In genomic region chr3:11200679-11200952, GRCh38 we compare ENCODE assay signal across 1 cellular context.
TF ChIP-seq lines count a peak whose summit lies in the region.

No MANE protein-coding gene starts in this region.

TF ChIP-seq in endothelial cell of umbilical vein, 7 proteins besides CTCF, POLR2A, EP300 and RAD21 (continued from another document):
- TF ChIP-seq EZH2 (IDR thresholded peaks at IDR 0.05; ENCODE audit: borderline replicate concordance, low read depth, low read length, severe bottlenecking), result no peak
- peak; percentile 83 for TF ChIP-seq FOS (IDR thresholded peaks at IDR 0.05; ENCODE audit: borderline replicate concordance, insufficient read depth, low read length)
- peak; percentile 97 for TF ChIP-seq JUN (IDR thresholded peaks at IDR 0.05; ENCODE audit: borderline replicate concordance, insufficient read depth, insufficient read length, low read depth)
- TF ChIP-seq GATA2 (IDR thresholded peaks at IDR 0.05; ENCODE audit: insufficient read depth, insufficient read length, low read depth, low read length), result peak; percentile 32
- TF ChIP-seq, protein P1, sequence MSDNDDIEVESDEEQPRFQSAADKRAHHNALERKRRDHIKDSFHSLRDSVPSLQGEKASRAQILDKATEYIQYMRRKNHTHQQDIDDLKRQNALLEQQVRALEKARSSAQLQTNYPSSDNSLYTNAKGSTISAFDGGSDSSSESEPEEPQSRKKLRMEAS (IDR thresholded peaks at IDR 0.05; ENCODE audit: insufficient read depth, insufficient read length), result no peak
- no peak for TF ChIP-seq POLR2AphosphoS5 (IDR thresholded peaks at IDR 0.05; ENCODE audit: insufficient read depth, low read depth, low read length)
